Comparison of ENCODE assay signal across 1 cellular context in genomic region chr3:171113716-171114115, GRCh38.
A peak's percentile ranks its signal among the peaks of the same experiment; 100 is the strongest.
TF ChIP-seq lines count a peak whose summit lies in the region.

No MANE protein-coding gene starts in this region.

TF ChIP-seq in H1, 55 proteins besides CTCF, POLR2A, EP300 and RAD21:
- TF ChIP-seq HDAC6 (IDR thresholded peaks at IDR 0.05; ENCODE audit: low read depth, low read length): no peak
- peak; percentile 42; the same call in 1 of the 2 replicates for TF ChIP-seq MAX (IDR thresholded peaks at IDR 0.05)
TF ChIP-seq in H1: peak in this region for 1.
